23 cellular contexts compared by ENCODE assay signal in genomic region chr2:37627715-37628114, GRCh38. TPM values are rescaled to one million over a fixed set of nuclear protein-coding genes. Genes with fewer than 3 reads are reported as not detected.
DNase-seq lines count a peak whose midpoint lies in the region; ATAC-seq, FAIRE-seq and TF ChIP-seq lines count a peak whose summit lies in the region.
"Had no signal": no experiment of that assay in that cellular context is flagged by ENCODE, and none has a peak within 500 bp of the region (broad histone marks: within the 10 kb centered on the region; RNA-seq: fewer than 3 reads in every experiment).

No MANE protein-coding gene starts in this region.

- no peak overlapping the region for H3K4me3 ChIP-seq in CD4-positive, CD25-positive, alpha-beta regulatory T cell (ENCODE audit: low read depth, low read length)
- no peak overlapping the region for H3K4me3 ChIP-seq in mammary epithelial cell (replicated peaks in 1 of 3; ENCODE audit: insufficient read depth in 1 of 3, low read depth in 2 of 3, low read length in 3 of 3)
- H3K4me3 ChIP-seq: lower lobe of right lung, pancreas, SK-N-MC, uterus had no signal

- peaks cover 39 to 70% (median 59%) of the 10 kb centered on the region in 4 donors for H3K4me1 Mint-ChIP-seq in CD4-positive, CD25-positive, alpha-beta regulatory T cell

- H3K4me3 Mint-ChIP-seq in CD4-positive, CD25-positive, alpha-beta regulatory T cell: no peak overlapping the region
- H3K4me3 Mint-ChIP-seq: brain, naive B cell had no signal

- peaks cover 47% of the 10 kb centered on the region for H3K4me1 ChIP-seq in CD4-positive, CD25-positive, alpha-beta regulatory T cell (ENCODE audit: control insufficient read depth, insufficient read depth, low read length, poor library complexity, severe bottlenecking)
- peaks cover 39% of the 10 kb centered on the region for H3K4me1 ChIP-seq in mammary epithelial cell (ENCODE audit: insufficient read depth, low read length)
- H3K4me1 ChIP-seq: uterus had no signal

- H3K9me3 ChIP-seq in CD4-positive, CD25-positive, alpha-beta regulatory T cell (ENCODE audit: control insufficient read depth in 2 of 2, low read length in 2 of 2): no peaks in the 10 kb centered on the region
- no peaks in the 10 kb centered on the region for H3K9me3 ChIP-seq in mammary epithelial cell (replicated peaks; ENCODE audit: insufficient read depth, low read length)
- H3K9me3 ChIP-seq: lower lobe of right lung, pancreas, uterus had no signal

- no peaks in the 10 kb centered on the region for H3K27me3 ChIP-seq in CD4-positive, CD25-positive, alpha-beta regulatory T cell (ENCODE audit: control insufficient read depth, insufficient read depth, low read length)
- H3K27me3 ChIP-seq in mammary epithelial cell (ENCODE audit: insufficient read depth, low read length): no peaks in the 10 kb centered on the region
- H3K27me3 ChIP-seq: pancreas, uterus had no signal

- no peak overlapping the region for H3K27ac ChIP-seq in CD4-positive, CD25-positive, alpha-beta regulatory T cell (ENCODE audit: insufficient read depth, low read length, poor library complexity, severe bottlenecking)
- no peak overlapping the region for H3K27ac ChIP-seq in mammary epithelial cell (ENCODE audit: insufficient read depth, low read depth, low read length)
- H3K27ac ChIP-seq: lower lobe of right lung, pancreas, SK-N-MC, uterus had no signal

- no peak for DNase-seq in CD4-positive, CD25-positive, alpha-beta regulatory T cell
- DNase-seq in GM18507 (ENCODE audit: extremely low spot score, insufficient read length, low read depth) (no peak), mammary epithelial cell (peak; percentile 81), myocyte (ENCODE audit: low read depth) (peak; percentile 90), GM13976 (ENCODE audit: low spot score) (no peak), EL (no peak), KBM-7 (no peak)
- DNase-seq: activated naive CD4-positive, alpha-beta T cell treated with anti-CD3 and anti-CD28 coated beads, Interleukin-2, amount 50 U/mL, for 16 hours; AML-193; GF-D8; glutamatergic neuron; lower lobe of right lung; naive B cell; NCI-H1417 treated with DMSO at 0.1 percent for 48 hours; NCI-H748 treated with DMSO at 0.1 percent for 48 hours; pancreas; PC-3; T-helper 9 cell; uterus had no signal

- dilution Hi-C loops in mammary epithelial cell (cut with HindIII; ENCODE audit: low sequenced_read_pairs): no loop called here

- H3K9me3 Mint-ChIP-seq in CD4-positive, CD25-positive, alpha-beta regulatory T cell: peaks cover 0 to 1% (median 0%) of the 10 kb centered on the region in 7 donors
- H3K9me3 Mint-ChIP-seq: naive B cell had no signal

- H3K36me3 ChIP-seq in CD4-positive, CD25-positive, alpha-beta regulatory T cell (ENCODE audit: control insufficient read depth, insufficient read depth, low read length): no peaks in the 10 kb centered on the region
- no peaks in the 10 kb centered on the region for H3K36me3 ChIP-seq in mammary epithelial cell (ENCODE audit: insufficient read depth, low read length)
- H3K36me3 ChIP-seq: lower lobe of right lung, pancreas, uterus had no signal

- H3K27me3 Mint-ChIP-seq in CD4-positive, CD25-positive, alpha-beta regulatory T cell: no peaks in the 10 kb centered on the region
- H3K27me3 Mint-ChIP-seq: brain had no signal

- intact Hi-C loops in mammary epithelial cell (cut with micrococcal nuclease): no loop called here

- H2AFZ ChIP-seq in mammary epithelial cell (ENCODE audit: low read depth, low read length): no peak overlapping the region

- no peak for ATAC-seq in CD4-positive, CD25-positive, alpha-beta regulatory T cell (ENCODE audit: low read depth in 2 of 2)
- no peak for ATAC-seq in HG02885 (IDR thresholded peaks at IDR 0.05; ENCODE audit: poor library complexity, unreplicated experiment)
- ATAC-seq: lower lobe of right lung, pancreas, PC-3 had no signal

- peaks cover 9% of the 10 kb centered on the region for H3K36me3 Mint-ChIP-seq in CD4-positive, CD25-positive, alpha-beta regulatory T cell
- H3K36me3 Mint-ChIP-seq: brain, naive B cell had no signal

- peak; percentile 12 for FAIRE-seq in GM18507 (lab: Jason Lieb, UNC)
- FAIRE-seq: HTR-8/SVneo had no signal

- TF ChIP-seq CTCF in mammary epithelial cell (conservative IDR thresholded peaks at IDR 0.05 in 1 of 2, IDR thresholded peaks at IDR 0.05 in 1 of 2; ENCODE audit: extremely low read depth in 1 of 2, insufficient read depth in 1 of 2, low read depth in 1 of 2, low read length in 2 of 2) (no peak), GM13976 (IDR thresholded peaks at IDR 0.05; ENCODE audit: borderline replicate concordance, control extremely low read depth, extremely low read depth, insufficient read depth, missing control alignments) (no peak)

- H3K27ac Mint-ChIP-seq in CD4-positive, CD25-positive, alpha-beta regulatory T cell: peak overlapping the region in 2 of 3 donors; percentile 89 to 98
- H3K27ac Mint-ChIP-seq: brain had no signal

- in situ Hi-C loops in mammary epithelial cell (cut with MboI; ENCODE audit: low sequenced_read_pairs in 2 of 2) (no loop called here), GM13976 (cut with MboI; ENCODE audit: low sequenced_read_pairs, unreplicated experiment) (no loop called here), KBM-7 (cut with MboI; ENCODE audit: low pct_unique_long_range_greater_than_20kb, low sequenced_read_pairs) (no loop called here)

- no peak overlapping the region for H3K9ac ChIP-seq in mammary epithelial cell (ENCODE audit: insufficient read depth, low read length)

- BruUV-seq in mammary epithelial cell (replicated peaks; lab: Mats Ljungman, UMichigan): no TSS peak

- H4K20me1 ChIP-seq in mammary epithelial cell (ENCODE audit: insufficient read depth, low read length): no peaks in the 10 kb centered on the region

- H3K79me2 ChIP-seq in mammary epithelial cell (ENCODE audit: insufficient read depth, low read length): no peaks in the 10 kb centered on the region

- H3K4me2 ChIP-seq in mammary epithelial cell (ENCODE audit: insufficient read depth, low read depth, low read length): no peak overlapping the region

- CTCF ChIA-PET in mammary epithelial cell (lab: Charles Lee; ENCODE audit: low non-redundant PET): no interaction called here

RNA-seq across cellular contexts. Expression of gene CDC42EP3, which starts 43.7 kb away (rescaled TPM):
- total RNA-seq in CD4-positive, CD25-positive, alpha-beta regulatory T cell: 36.4 TPM
- 10 to 100 TPM; 57.9 to 81.4 (median 68.5) TPM for polyA plus RNA-seq in CD4-positive, CD25-positive, alpha-beta regulatory T cell
- total RNA-seq in mammary epithelial cell (100 to 1,000 TPM in 1 of 2 donors, 10 to 100 TPM in 1; 96.7 to 276 TPM), myocyte (149 and 184 TPM in 2 replicates)
- polyA plus RNA-seq in mammary epithelial cell: 84.4 TPM
- 192 TPM for polyA minus RNA-seq in mammary epithelial cell
- polyA plus RNA-seq in myocyte (2012): 161 TPM

Comparison
In these comparisons a context has a peak if more than half of its experiments do, and no peak if none do; other contexts are left out.
1. DNase-seq: peak in mammary epithelial cell (single experiment) and myocyte (single experiment); none in CD4-positive, CD25-positive, alpha-beta regulatory T cell (0 of 3), GM18507 (single experiment), GM13976 (single experiment), EL (single experiment) and KBM-7 (single experiment).